1 cellular context compared by ENCODE assay signal in the genomic region with DNA sequence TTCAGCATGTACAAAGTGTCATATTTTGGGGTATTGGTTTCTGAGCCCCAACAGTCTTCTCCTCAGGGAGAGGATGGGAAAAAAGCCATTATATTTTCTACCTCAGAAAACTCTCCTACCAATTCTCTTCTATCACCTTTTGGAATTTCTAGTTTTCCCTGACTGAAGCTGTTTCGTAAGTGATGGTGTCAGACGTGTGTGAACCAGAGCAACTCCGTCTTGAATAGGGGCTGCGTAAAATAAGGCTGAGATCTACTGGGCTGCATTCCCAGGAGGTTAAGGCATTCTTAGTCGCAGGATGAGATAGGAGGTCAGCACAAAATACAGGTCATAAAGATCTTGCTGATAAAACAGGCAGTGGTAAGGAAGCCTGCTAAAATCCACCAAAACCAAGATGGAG.
TF ChIP-seq lines count a peak whose summit lies in the region.

No MANE protein-coding gene starts in this region.

TF ChIP-seq in H1, 55 proteins besides CTCF, POLR2A, EP300 and RAD21:
- no peak for TF ChIP-seq KDM5A (IDR thresholded peaks at IDR 0.05; ENCODE audit: low read length)
- TF ChIP-seq, protein P1, sequence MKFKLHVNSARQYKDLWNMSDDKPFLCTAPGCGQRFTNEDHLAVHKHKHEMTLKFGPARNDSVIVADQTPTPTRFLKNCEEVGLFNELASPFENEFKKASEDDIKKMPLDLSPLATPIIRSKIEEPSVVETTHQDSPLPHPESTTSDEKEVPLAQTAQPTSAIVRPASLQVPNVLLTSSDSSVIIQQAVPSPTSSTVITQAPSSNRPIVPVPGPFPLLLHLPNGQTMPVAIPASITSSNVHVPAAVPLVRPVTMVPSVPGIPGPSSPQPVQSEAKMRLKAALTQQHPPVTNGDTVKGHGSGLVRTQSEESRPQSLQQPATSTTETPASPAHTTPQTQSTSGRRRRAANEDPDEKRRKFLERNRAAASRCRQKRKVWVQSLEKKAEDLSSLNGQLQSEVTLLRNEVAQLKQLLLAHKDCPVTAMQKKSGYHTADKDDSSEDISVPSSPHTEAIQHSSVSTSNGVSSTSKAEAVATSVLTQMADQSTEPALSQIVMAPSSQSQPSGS (IDR thresholded peaks at IDR 0.05; ENCODE audit: low read length), result no peak
- no peak for TF ChIP-seq BACH1 (IDR thresholded peaks at IDR 0.05; ENCODE audit: low read length)
- TF ChIP-seq RFX5 (IDR thresholded peaks at IDR 0.05; ENCODE audit: borderline replicate concordance, low read depth, low read length), result no peak
- TF ChIP-seq, protein P2, sequence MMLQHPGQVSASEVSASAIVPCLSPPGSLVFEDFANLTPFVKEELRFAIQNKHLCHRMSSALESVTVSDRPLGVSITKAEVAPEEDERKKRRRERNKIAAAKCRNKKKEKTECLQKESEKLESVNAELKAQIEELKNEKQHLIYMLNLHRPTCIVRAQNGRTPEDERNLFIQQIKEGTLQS (IDR thresholded peaks at IDR 0.05; ENCODE audit: insufficient read depth, low read depth, low read length), result no peak
- no peak for TF ChIP-seq PHF8 (conservative IDR thresholded peaks at IDR 0.05; ENCODE audit: low read depth, low read length)
- TF ChIP-seq, protein P3, sequence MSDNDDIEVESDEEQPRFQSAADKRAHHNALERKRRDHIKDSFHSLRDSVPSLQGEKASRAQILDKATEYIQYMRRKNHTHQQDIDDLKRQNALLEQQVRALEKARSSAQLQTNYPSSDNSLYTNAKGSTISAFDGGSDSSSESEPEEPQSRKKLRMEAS (IDR thresholded peaks at IDR 0.05), result no peak
- TF ChIP-seq CBX8 (IDR thresholded peaks at IDR 0.05; ENCODE audit: borderline replicate concordance, low read depth, low read length), result no peak
- TF ChIP-seq TAF7 (optimal IDR thresholded peaks at IDR 0.05; ENCODE audit: borderline replicate concordance, low read depth, low read length), result no peak
- no peak for TF ChIP-seq GTF2F1 (IDR thresholded peaks at IDR 0.05; ENCODE audit: borderline replicate concordance, low read depth, low read length)
- TF ChIP-seq RNF2 (IDR thresholded peaks at IDR 0.05; ENCODE audit: borderline replicate concordance, low read depth, low read length, missing control alignments, poor library complexity, severe bottlenecking), result no peak
- no peak for TF ChIP-seq CEBPB (IDR thresholded peaks at IDR 0.05; ENCODE audit: low read depth, low read length)
